Comparison of ENCODE assay signal across 29 cellular contexts in genomic region chr3:70988111-70988510, GRCh38.
DNase-seq lines count a peak whose midpoint lies in the region; ATAC-seq, FAIRE-seq and TF ChIP-seq lines count a peak whose summit lies in the region.
"Had no signal": no experiment of that assay in that cellular context is flagged by ENCODE, and none has a peak within 500 bp of the region (broad histone marks: within the 10 kb centered on the region; RNA-seq: fewer than 3 reads in every experiment).

No MANE protein-coding gene starts in this region.

- H3K36me3 ChIP-seq in smooth muscle cell (ENCODE audit: low read depth) (peaks cover 15% of the 10 kb centered on the region), Karpas-422 (ENCODE audit: insufficient read depth, low read length) (peaks cover 56% of the 10 kb centered on the region)

- no peak overlapping the region for H3K4me3 Mint-ChIP-seq in memory B cell
- H3K4me3 Mint-ChIP-seq: activated CD8-positive, alpha-beta memory T cell treated with anti-CD3 and anti-CD28 coated beads, Interleukin-2, amount 10 ng/mL, durations not matched to agents 7 days and 5 days; nephron; stimulated activated memory B cell treated with anti-CD40 and anti-IgM and Interleukin-4, amounts not matched to agents 10 μg/mL and 1 μg/mL and 100 μg/mL, for 72 hours; WTC11 had no signal

- no peaks in the 10 kb centered on the region for H3K9me2 ChIP-seq in Karpas-422 (replicated peaks; ENCODE audit: insufficient read depth, low read length)

- no peaks in the 10 kb centered on the region for H3K27me3 Mint-ChIP-seq in memory B cell
- H3K27me3 Mint-ChIP-seq: activated CD8-positive, alpha-beta memory T cell treated with anti-CD3 and anti-CD28 coated beads, Interleukin-2, amount 10 ng/mL, durations not matched to agents 7 days and 5 days; stimulated activated memory B cell treated with anti-CD40 and anti-IgM and Interleukin-4, amounts not matched to agents 10 μg/mL and 1 μg/mL and 100 μg/mL, for 72 hours had no signal

- DNase-seq in HTR-8/SVneo (ENCODE audit: insufficient read length, low spot score) (no peak), memory B cell (ENCODE audit: low spot score in 2 of 2) (no peak), smooth muscle cell (lab: John Stamatoyannopoulos, UW; ENCODE audit: unreplicated experiment) (no peak), foreskin keratinocyte (no peak), HCEC 1CT (no peak), Karpas-422 (no peak)
- DNase-seq: activated CD8-positive, alpha-beta memory T cell treated with anti-CD3 and anti-CD28 coated beads, Interleukin-2, amount 10 ng/mL, durations not matched to agents 7 days and 5 days; body of pancreas; cerebellar nuclear complex; DND-41; islet precursor cell; NCI-H1092 treated with DMSO at 0.1 percent for 48 hours; NCI-H187 treated with DMSO at 0.1 percent for 48 hours; NCI-H2171 treated with DMSO at 0.1 percent for 48 hours; NCI-H526; NK-92 treated with Interleukin-12 subunit alpha and Interleukin-12 subunit beta, amount 100 ng/mL, for 24 hours; right cardiac atrium; Right ventricle myocardium superior; stimulated activated CD4-positive, alpha-beta T cell treated with anti-CD3 and anti-CD28 coated beads, Interleukin-4, amount 100 ng/mL, for 4 hours; T-helper 9 cell; testis had no signal

- peaks cover 11% of the 10 kb centered on the region for H3K4me1 ChIP-seq in smooth muscle cell (ENCODE audit: low read depth)
- H3K4me1 ChIP-seq in foreskin keratinocyte: peaks cover 18% of the 10 kb centered on the region
- no peaks in the 10 kb centered on the region for H3K4me1 ChIP-seq in Karpas-422 (ENCODE audit: low read length)
- H3K4me1 ChIP-seq: testis had no signal

- H3K79me2 ChIP-seq in smooth muscle cell (ENCODE audit: low read depth) (no peaks in the 10 kb centered on the region), Karpas-422 (ENCODE audit: low read length) (peaks cover 47% of the 10 kb centered on the region)

- H4K20me1 ChIP-seq in smooth muscle cell (ENCODE audit: low read depth) (no peaks in the 10 kb centered on the region), Karpas-422 (ENCODE audit: insufficient read depth, low read depth, low read length) (no peaks in the 10 kb centered on the region)

- H3K27me3 ChIP-seq in smooth muscle cell (ENCODE audit: low read depth) (no peaks in the 10 kb centered on the region), foreskin keratinocyte (no peaks in the 10 kb centered on the region), Karpas-422 (ENCODE audit: low read length) (no peaks in the 10 kb centered on the region)
- H3K27me3 ChIP-seq: body of pancreas, testis had no signal

- H3K4me2 ChIP-seq in smooth muscle cell (no peak overlapping the region), Karpas-422 (ENCODE audit: low read depth, low read length, poor library complexity, severe bottlenecking) (no peak overlapping the region)

- H2AFZ ChIP-seq in smooth muscle cell (ENCODE audit: low read depth): no peak overlapping the region
- H2AFZ ChIP-seq in Karpas-422 (ENCODE audit: low read length): no peak overlapping the region

- 90% methylated on average over 4 of the region's 4 CpGs for WGBS in smooth muscle cell (ENCODE audit: low lambda C conversion rate)

- H3K9ac ChIP-seq in smooth muscle cell (ENCODE audit: low read depth) (no peak overlapping the region), Karpas-422 (ENCODE audit: low read length) (no peak overlapping the region)

- H3F3A ChIP-seq in smooth muscle cell (ENCODE audit: low read depth): no peaks in the 10 kb centered on the region

- no peak for TF ChIP-seq CTCF in VCaP (conservative IDR thresholded peaks at IDR 0.05)
- TF ChIP-seq CTCF in smooth muscle cell (IDR thresholded peaks at IDR 0.05; ENCODE audit: borderline replicate concordance, insufficient read depth, poor library complexity, severe bottlenecking): no peak
- no peak for TF ChIP-seq CTCF in foreskin keratinocyte (conservative IDR thresholded peaks at IDR 0.05)

- H3K36me3 Mint-ChIP-seq in memory B cell: peaks cover 37% of the 10 kb centered on the region

- H3K4me3 ChIP-seq in smooth muscle cell (no peak overlapping the region), Karpas-422 (ENCODE audit: low read length) (no peak overlapping the region)
- H3K4me3 ChIP-seq: body of pancreas, testis had no signal

- H3K4me1 Mint-ChIP-seq in memory B cell: peaks cover 16% of the 10 kb centered on the region

- peak overlapping the region; percentile 17 for H3K27ac Mint-ChIP-seq in memory B cell
- H3K27ac Mint-ChIP-seq: activated CD8-positive, alpha-beta memory T cell treated with anti-CD3 and anti-CD28 coated beads, Interleukin-2, amount 10 ng/mL, durations not matched to agents 7 days and 5 days; WTC11 had no signal

- H3K27ac ChIP-seq in VCaP (peak overlapping the region; percentile 96), smooth muscle cell (ENCODE audit: low read depth) (peak overlapping the region; percentile 88), foreskin keratinocyte (no peak overlapping the region), Karpas-422 (ENCODE audit: low read length) (no peak overlapping the region)

- H3K9me3 ChIP-seq in smooth muscle cell (replicated peaks; ENCODE audit: low read depth) (no peaks in the 10 kb centered on the region), Karpas-422 (ENCODE audit: low read length) (no peaks in the 10 kb centered on the region)
- H3K9me3 ChIP-seq: body of pancreas, testis had no signal

- ATAC-seq in memory B cell (ENCODE audit: low read depth) (no peak), foreskin keratinocyte (no peak), GM19023 (IDR thresholded peaks at IDR 0.05; ENCODE audit: unreplicated experiment) (no peak)
- ATAC-seq: activated CD8-positive, alpha-beta memory T cell treated with anti-CD3 and anti-CD28 coated beads, Interleukin-2, amount 10 ng/mL, durations not matched to agents 7 days and 5 days; activated naive CD4-positive, alpha-beta T cell treated with anti-CD3 and anti-CD28 coated beads, Interleukin-2, amount 50 U/mL, for 72 hours; body of pancreas; right cardiac atrium; stimulated activated memory B cell treated with anti-CD40 and anti-IgM and Interleukin-4, amounts not matched to agents 10 μg/mL and 1 μg/mL and 100 μg/mL, for 72 hours; WTC11 had no signal

- FAIRE-seq in HTR-8/SVneo (lab: Jason Lieb, UNC): peak; percentile 9
- FAIRE-seq: GM18507 had no signal

- peaks cover 1% of the 10 kb centered on the region for H3K9me3 Mint-ChIP-seq in memory B cell
- H3K9me3 Mint-ChIP-seq: activated naive CD4-positive, alpha-beta T cell treated with anti-CD3 and anti-CD28 coated beads, Interleukin-2, amount 50 U/mL, for 72 hours; activated T-helper 2 cell treated with anti-CD3 and anti-CD28 coated beads, Interferon-gamma antibody, Interleukin-2, Interleukin-4, amounts not matched to agents 10 μg/mL and 5 μg/mL and 100 μg/mL, durations not matched to agents 14 hours and 24 hours and 36 hours; nephron; stimulated activated memory B cell treated with anti-CD40 and anti-IgM and Interleukin-4, amounts not matched to agents 10 μg/mL and 1 μg/mL and 100 μg/mL, for 72 hours; WTC11 had no signal

Comparison
In these comparisons a context has a peak if more than half of its experiments do, and no peak if none do; other contexts are left out.
1. H3K27ac ChIP-seq: peak in VCaP (single experiment) and smooth muscle cell (single experiment); none in foreskin keratinocyte (single experiment) and Karpas-422 (single experiment).